Comparison of ENCODE assay signal across 28 cellular contexts in the genomic region with DNA sequence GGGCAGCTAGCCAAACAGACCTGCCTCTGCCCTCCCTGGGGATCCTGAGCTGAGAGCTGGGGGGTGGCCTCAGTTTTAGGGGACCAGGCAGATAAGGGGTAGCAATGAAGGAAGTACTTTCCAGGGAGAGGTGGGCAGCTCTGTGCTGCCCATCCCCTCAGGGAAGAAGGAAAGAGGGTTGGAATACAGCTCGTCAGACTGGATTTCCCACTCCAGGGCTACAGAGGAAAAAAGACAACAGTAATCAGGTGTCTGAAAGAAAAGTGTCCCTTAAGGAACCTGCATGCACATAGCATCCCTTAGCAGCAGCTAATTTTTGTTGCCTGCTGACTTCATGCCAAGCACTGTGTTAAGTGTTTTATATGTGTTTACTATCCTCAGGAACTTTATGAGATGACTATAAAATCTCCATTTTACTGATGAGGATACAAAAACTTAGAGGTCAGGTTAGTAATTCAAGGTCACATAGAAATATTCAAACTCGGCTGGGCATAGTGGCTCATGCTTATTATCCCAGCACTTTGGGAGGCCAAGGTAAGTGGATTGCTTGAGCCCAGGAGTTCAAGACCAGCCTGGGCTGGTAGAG. TPM values are rescaled to one million over a fixed set of nuclear protein-coding genes. Genes with fewer than 3 reads are reported as not detected.
DNase-seq lines count a peak whose midpoint lies in the region; ATAC-seq and TF ChIP-seq lines count a peak whose summit lies in the region.
"Had no signal": no experiment of that assay in that cellular context is flagged by ENCODE, and none has a peak within 500 bp of the region (broad histone marks: within the 10 kb centered on the region; RNA-seq: fewer than 3 reads in every experiment).

No MANE protein-coding gene starts in this region.

- 17 to 20% methylated on average over 2 of the region's 2 CpGs for WGBS in transverse colon (ENCODE audit: low coverage in 1 of 2), 2 donors

- ATAC-seq in HG03469 (IDR thresholded peaks at IDR 0.05; ENCODE audit: unreplicated experiment) (no peak), HG02588 (IDR thresholded peaks at IDR 0.05; ENCODE audit: unreplicated experiment) (no peak)
- ATAC-seq: esophagus mucosa; naive thymus-derived CD4-positive, alpha-beta T cell; stimulated activated naive CD8-positive, alpha-beta T cell treated with anti-CD3 and anti-CD28 coated beads, Interleukin-15, Interleukin-2, amounts not matched to agents 100 U/mL and 50 U/mL, for 24 hours had no signal

- no peak for TF ChIP-seq EP300 in transverse colon (IDR thresholded peaks at IDR 0.05; ENCODE audit: low read depth)

- TF ChIP-seq POLR2A in transverse colon (IDR thresholded peaks at IDR 0.05), result no peak

- intact Hi-C loops in transverse colon (cut with DNase I; ENCODE audit: low total_unique reads), result no loop called here

- no peaks in the 10 kb centered on the region for H3K9me3 ChIP-seq in transverse colon
- H3K9me3 ChIP-seq: adrenal gland, HAP-1, spleen, thyroid gland had no signal

- H3K27ac ChIP-seq in transverse colon, result peak overlapping the region; percentile 37 to 91 (median 70)
- H3K27ac ChIP-seq: adrenal gland, spleen, thyroid gland had no signal

- no peaks in the 10 kb centered on the region for H3K27me3 ChIP-seq in transverse colon
- H3K27me3 ChIP-seq: adrenal gland, spleen, thyroid gland had no signal

- TF ChIP-seq CTCF in fibroblast of villous mesenchyme (IDR thresholded peaks at IDR 0.05; ENCODE audit: insufficient read depth, low read depth, low read length), result no peak
- TF ChIP-seq CTCF in transverse colon (IDR thresholded peaks at IDR 0.05), result no peak

- peaks cover 21 to 42% (median 26%) of the 10 kb centered on the region in 4 donors for H3K4me1 ChIP-seq in transverse colon
- H3K4me1 ChIP-seq: HAP-1 had no signal

- H3K4me3 ChIP-seq in fibroblast of villous mesenchyme (ENCODE audit: low read depth, low read length) (no peak overlapping the region), transverse colon (no peak overlapping the region)
- H3K4me3 ChIP-seq: adrenal gland, HAP-1, spleen, thyroid gland had no signal

- in situ Hi-C loops in transverse colon (cut with MboI; ENCODE audit: low pct_ligation_motif_present in 1 of 4, low pct_unique_long_range_greater_than_20kb in 1 of 4, low sequenced_read_pairs in 3 of 4), result no loop called here

- DNase-seq in DMS53 (lab: John Stamatoyannopoulos, UW) (peak; percentile 60), DMS53 treated with DMSO at 0.1 percent for 48 hours (lab: John Stamatoyannopoulos, UW; ENCODE audit: unreplicated experiment) (no peak), NCI-H510A (lab: John Stamatoyannopoulos, UW) (peak; percentile 9), fibroblast of villous mesenchyme (ENCODE audit: low read depth) (peak; percentile 50), transverse colon (peak; percentile 49), HCEC 1CT (no peak)
- DNase-seq: 8988T; activated CD4-positive, alpha-beta T cell treated with anti-CD3 and anti-CD28 coated beads, Interleukin-2, amount 10 ng/mL, durations not matched to agents 24 days and 14 days; activated naive CD4-positive, alpha-beta T cell treated with Interleukin-2 at 50 U/mL for 16 hours; activated T-cell treated with anti-CD3 and anti-CD28 coated beads, Interleukin-2, amount 50 U/mL, for 48 hours; adrenal gland; CD4-positive, alpha-beta memory T cell; DMS153; effector CD8-positive, alpha-beta T cell; mesendoderm; naive thymus-derived CD4-positive, alpha-beta T cell; NCI-H1436 treated with DMSO at 0.1 percent for 48 hours; NCI-H2171 treated with DMSO at 0.1 percent for 48 hours; NCI-H526; RPMI8226; spleen; stimulated activated CD4-positive, alpha-beta T cell treated with anti-CD3 and anti-CD28 coated beads, Interleukin-4, amount 100 ng/mL, for 4 hours; stimulated activated naive CD8-positive, alpha-beta T cell treated with anti-CD3 and anti-CD28 coated beads, Interleukin-15, Interleukin-2, amounts not matched to agents 100 U/mL and 50 U/mL, for 24 hours; thyroid gland had no signal

- H3K36me3 ChIP-seq in transverse colon, result no peaks in the 10 kb centered on the region
- H3K36me3 ChIP-seq: HAP-1, spleen, thyroid gland had no signal

RNA-seq across cellular contexts. Expression of a gene that starts 3.2 kb away (rescaled TPM):
- total RNA-seq in fibroblast of villous mesenchyme (23.7 and 30.6 TPM in 2 replicates), transverse colon (10 to 100 TPM in 2 of 4 donors, under 1 TPM in 1, not detected in 1; 1.00 to 41.3 (median 37.4) TPM)

RNA-seq across cellular contexts. Expression of a gene that starts 21.8 kb away (rescaled TPM):
- 26.8 and 31.9 TPM in 2 replicates for total RNA-seq in fibroblast of villous mesenchyme
- total RNA-seq in transverse colon, result 1 to 10 TPM; 2.0 to 5.6 (median 3.6) TPM

RNA-seq across cellular contexts. Expression of a gene that starts 36.7 kb away (rescaled TPM):
- total RNA-seq in fibroblast of villous mesenchyme, result 3.5 and 4.3 TPM in 2 replicates
- total RNA-seq in transverse colon, result 100 to 1,000 TPM in 1 of 4 donors, 10 to 100 TPM in 3; 30.2 to 221 (median 50.7) TPM
- total RNA-seq: activated CD4-positive, alpha-beta T cell treated with anti-CD3 and anti-CD28 coated beads, Interleukin-2, amount 10 ng/mL, durations not matched to agents 24 days and 14 days had no signal

RNA-seq across cellular contexts. Expression of a gene that starts 37.5 kb away (rescaled TPM):
- total RNA-seq in fibroblast of villous mesenchyme, result 275 and 323 TPM in 2 replicates
- total RNA-seq in transverse colon, result 100 to 1,000 TPM in 3 of 4 donors, 10 to 100 TPM in 1; 75.2 to 373 (median 245) TPM

RNA-seq across cellular contexts. Expression of a gene that starts 37.8 kb away (rescaled TPM):
- total RNA-seq in fibroblast of villous mesenchyme, result 16.4 and 22.5 TPM in 2 replicates
- total RNA-seq in transverse colon, result 10 to 100 TPM; 14.5 to 24.7 (median 19.7) TPM

Comparison
In these comparisons a context has a peak if more than half of its experiments do, and no peak if none do; other contexts are left out.
1. DNase-seq: peak in DMS53 (single experiment), NCI-H510A (single experiment), fibroblast of villous mesenchyme (single experiment) and transverse colon (single experiment); none in DMS53 treated with DMSO at 0.1 percent for 48 hours (single experiment) and HCEC 1CT (single experiment).